10 cellular contexts compared by ENCODE assay signal in the genomic region with DNA sequence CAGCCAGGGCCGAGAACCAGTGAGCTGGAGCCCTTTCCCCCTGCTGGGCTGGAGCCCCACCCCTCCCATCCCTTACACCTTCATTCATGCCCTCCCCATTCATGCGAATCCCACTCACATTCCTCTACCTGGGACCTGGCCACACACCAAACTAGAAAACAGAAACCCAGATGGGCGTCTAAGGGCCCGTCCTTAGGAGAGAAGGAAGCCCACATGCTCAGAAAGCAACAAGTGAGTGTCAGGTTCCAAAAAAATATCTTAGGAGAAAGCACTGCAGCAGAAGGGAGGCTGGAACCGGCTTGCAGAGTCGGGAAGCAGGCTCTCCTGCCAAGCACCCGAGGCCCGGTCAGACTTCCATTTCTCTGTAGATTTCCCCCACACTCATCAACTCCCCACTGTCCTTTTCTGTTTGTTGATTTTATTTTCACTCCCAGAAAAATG. TPM values are rescaled to one million over a fixed set of nuclear protein-coding genes. Genes with fewer than 3 reads are reported as not detected.
A peak's percentile ranks its signal among the peaks of the same experiment; 100 is the strongest.
DNase-seq lines count a peak whose midpoint lies in the region; ATAC-seq and TF ChIP-seq lines count a peak whose summit lies in the region.
"Had no signal": no experiment of that assay in that cellular context is flagged by ENCODE, and none has a peak within 500 bp of the region (broad histone marks: within the 10 kb centered on the region; RNA-seq: fewer than 3 reads in every experiment).

No MANE protein-coding gene starts in this region.

- peak overlapping the region; percentile 65 for H3K27ac Mint-ChIP-seq in GM23338
- H3K27ac Mint-ChIP-seq in T-cell: peak overlapping the region; percentile 99 to 100

- POLR2A ChIA-PET in T-cell (lab: Charles Lee): interaction anchor here in 1 of 2 donors (0.7 kb wide), 1 partner anchor 18 kb away, joined by 3 read pairs; no protein-coding TSS in a partner anchor

- ATAC-seq in GM23338 (peak; percentile 41), T-cell (replicated peaks in 1 of 4) (no peak), GM19023 (IDR thresholded peaks at IDR 0.05; ENCODE audit: unreplicated experiment) (no peak), GM21576 (IDR thresholded peaks at IDR 0.05; ENCODE audit: unreplicated experiment) (no peak)

- H3K4me1 ChIP-seq in GM23338 (ENCODE audit: insufficient read depth) (peaks cover 72% of the 10 kb centered on the region), ovary (ENCODE audit: insufficient read depth) (no peaks in the 10 kb centered on the region)

- H3K9me3 Mint-ChIP-seq in GM23338: no peaks in the 10 kb centered on the region
- H3K9me3 Mint-ChIP-seq in T-cell: no peaks in the 10 kb centered on the region

- H3K36me3 ChIP-seq in GM23338 (ENCODE audit: insufficient read depth) (no peaks in the 10 kb centered on the region), ovary (no peaks in the 10 kb centered on the region)

- H3K4me1 Mint-ChIP-seq in GM23338: peaks cover 73% of the 10 kb centered on the region
- H3K4me1 Mint-ChIP-seq in T-cell: peaks cover 99% of the 10 kb centered on the region in 3 donors

- no peak for TF ChIP-seq EP300 in ovary (IDR thresholded peaks at IDR 0.05)

- H3K79me2 ChIP-seq in GM23338 (replicated peaks; ENCODE audit: insufficient read depth): peaks cover 97% of the 10 kb centered on the region

- no peaks in the 10 kb centered on the region for H3K27me3 ChIP-seq in GM23338 (ENCODE audit: insufficient read depth)
- no peaks in the 10 kb centered on the region for H3K27me3 ChIP-seq in ovary

- peak; percentile 72 for DNase-seq in GM23338 (ENCODE audit: low spot score)
- DNase-seq in T-cell: peak in 6 of 34 experiments; percentile 6 to 22 (median 18)
- no peak for DNase-seq in epithelial cell of esophagus (ENCODE audit: low read depth)
- no peak for DNase-seq in ovary
- DNase-seq in NCI-H2029 treated with DMSO at 0.1 percent for 48 hours (lab: John Stamatoyannopoulos, UW): no peak
- DNase-seq: COR-L47, retina had no signal

- H3K4me3 ChIP-seq in GM23338: no peak overlapping the region
- H3K4me3 ChIP-seq in epithelial cell of esophagus (ENCODE audit: low read length): peak overlapping the region; percentile 13
- peak overlapping the region; percentile 21 for H3K4me3 ChIP-seq in ovary

- peak overlapping the region; percentile 25; the same call in 1 of the 2 replicates for H3K4me2 ChIP-seq in GM23338

- CTCF ChIA-PET in T-cell (lab: Charles Lee): interaction anchor here in 1 of 2 donors (0.6 kb wide), 1 partner anchor 17 kb away, joined by 3 read pairs; no protein-coding TSS in a partner anchor

- no peak for TF ChIP-seq POLR2A in ovary (IDR thresholded peaks at IDR 0.05)

- 7 to 13% (median 8%) methylated on average over 8 of the region's 8 CpGs for WGBS in ovary, 3 donors

- H3K36me3 Mint-ChIP-seq in GM23338 (ENCODE audit: low read depth) (peaks cover 8% of the 10 kb centered on the region; the same call in 1 of the 3 replicates), T-cell (peaks cover 64% of the 10 kb centered on the region)

- H3F3A ChIP-seq in GM23338 (replicated peaks; ENCODE audit: low read depth): 0 out of 2 replicates have a peak, but pooled peaks cover 4% of the 10 kb centered on the region

- H2AFZ ChIP-seq in GM23338: no peak overlapping the region

- H3K27me3 Mint-ChIP-seq in GM23338 (ENCODE audit: insufficient read depth, low read depth, poor library complexity) (peaks cover 5% of the 10 kb centered on the region), T-cell (no peaks in the 10 kb centered on the region)

- peak overlapping the region; percentile 23 for H3K4me3 Mint-ChIP-seq in GM23338
- H3K4me3 Mint-ChIP-seq in T-cell: peak overlapping the region; percentile 94 to 98 (median 96)

- H3K27ac ChIP-seq in GM23338 (ENCODE audit: low read depth): peak overlapping the region; percentile 68
- H3K27ac ChIP-seq in ovary: no peak overlapping the region
- H3K27ac ChIP-seq: epithelial cell of prostate had no signal

- intact Hi-C loops in ovary (cut with DNase I): no loop called here

- TF ChIP-seq CTCF in GM23338 (conservative IDR thresholded peaks at IDR 0.05; ENCODE audit: low read depth in 2 of 2) (no peak), epithelial cell of esophagus (IDR thresholded peaks at IDR 0.05; ENCODE audit: insufficient read depth, low read depth, low read length, missing control alignments) (no peak), ovary (IDR thresholded peaks at IDR 0.05) (no peak)

- no peaks in the 10 kb centered on the region for H3K9me2 ChIP-seq in GM23338 (ENCODE audit: insufficient read depth)

- no peaks in the 10 kb centered on the region for H4K20me1 ChIP-seq in GM23338 (replicated peaks; ENCODE audit: insufficient read depth)

- no peaks in the 10 kb centered on the region for H3K9me3 ChIP-seq in ovary

TF ChIP-seq in GM23338, 12 proteins besides CTCF, POLR2A, EP300 and RAD21:
- TF ChIP-seq NANOG (IDR thresholded peaks at IDR 0.05; ENCODE audit: borderline replicate concordance) (no peak), ETS1 (IDR thresholded peaks at IDR 0.05) (no peak), POLR2AphosphoS5 (IDR thresholded peaks at IDR 0.05; ENCODE audit: low read depth) (no peak), EZH2phosphoT487 (IDR thresholded peaks at IDR 0.05; ENCODE audit: unreplicated experiment) (no peak), ZNF114 (CRISPR knock-in tag; IDR thresholded peaks at IDR 0.05) (no peak)

RNA-seq across cellular contexts. Expression of gene BCL11B, which starts 13.6 kb away (rescaled TPM):
- 5.6 and 6.7 TPM in 2 replicates for total RNA-seq in GM23338 (2014; rRNA removed; shearing (Covaris generic))
- polyA plus RNA-seq in GM23338 (2016; fragmentation: Nextera tagmentation; extraction: Ambion mirVana) (2.4 and 2.7 TPM in 2 replicates), ovary (under 1 TPM; 0.08 to 0.33 TPM)
- total RNA-seq in T-cell (100 to 1,000 TPM; 181 to 240 (median 196) TPM), ovary (under 1 TPM; 0.20 to 0.84 (median 0.46) TPM)

Comparison
In these comparisons a context has a peak if more than half of its experiments do, and no peak if none do; other contexts are left out.
1. RNA of gene BCL11B, which starts 13.6 kb away (total RNA-seq): 181 to 240 TPM in T-cell; 5.6 to 6.7 TPM in GM23338 and 0.20 to 0.84 TPM in ovary; every median in the first group is over 10 times any median in the second.